Comparison of ENCODE assay signal across 1 cellular context in the genomic region with DNA sequence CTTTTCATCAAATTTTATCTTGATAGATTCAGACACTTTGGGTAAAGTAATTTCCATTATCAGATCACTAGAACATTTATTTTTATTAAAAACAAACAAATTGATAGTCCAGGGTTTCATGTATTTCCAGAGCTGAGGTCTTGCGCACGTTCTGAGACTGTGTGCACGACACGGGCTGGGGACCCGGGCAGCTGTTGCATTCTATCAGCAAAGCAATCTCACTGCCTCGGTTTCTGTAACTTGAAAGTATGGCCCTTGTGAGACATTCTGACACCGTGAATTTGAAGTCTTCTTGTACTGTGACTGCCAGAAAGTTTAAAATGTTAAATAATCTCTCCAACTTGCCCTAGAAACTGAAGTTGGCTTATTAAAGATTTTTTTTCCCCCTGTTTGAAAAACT.
TF ChIP-seq lines count a peak whose summit lies in the region.

No MANE protein-coding gene starts in this region.

TF ChIP-seq in GM23338, 12 proteins besides CTCF, POLR2A, EP300 and RAD21 (continued from another document):
- TF ChIP-seq REST (IDR thresholded peaks at IDR 0.05; ENCODE audit: unreplicated experiment) (no peak), STAT1 (IDR thresholded peaks at IDR 0.05; ENCODE audit: unreplicated experiment) (no peak), EZH2phosphoT487 (IDR thresholded peaks at IDR 0.05; ENCODE audit: unreplicated experiment) (no peak)
